ENCODE assay signal across 29 cellular contexts in genomic region chr9:93247892-93248291, GRCh38.
"Had no signal": no experiment of that assay in that cellular context is flagged by ENCODE, and none has a peak within 500 bp of the region (broad histone marks: within the 10 kb centered on the region; RNA-seq: fewer than 3 reads in every experiment).

No MANE protein-coding gene starts in this region.

- ATAC-seq: activated CD8-positive, alpha-beta memory T cell treated with anti-CD3 and anti-CD28 coated beads, Interleukin-2, amount 10 ng/mL, durations not matched to agents 7 days and 5 days; activated naive CD4-positive, alpha-beta T cell treated with anti-CD3 and anti-CD28 coated beads, Interleukin-2, amount 50 U/mL, for 72 hours; activated naive CD8-positive, alpha-beta T cell treated with anti-CD3 and anti-CD28 coated beads, Interleukin-2, amount 50 U/mL, for 24 hours; activated T-cell treated with anti-CD3 and anti-CD28 coated beads, Interleukin-2, amount 50 U/mL, for 4 hours; body of pancreas; Panc1; SK-N-SH treated with all-trans-retinoic acid at 6 μM for 48 hours had no signal

- H3K4me1 Mint-ChIP-seq: activated B cell treated with CpG ODN at 0.5 μM for 24 hours; activated CD4-positive, alpha-beta T cell treated with anti-CD3 and anti-CD28 coated beads, Interleukin-2, amount 10 ng/mL, durations not matched to agents 24 days and 14 days; activated CD8-positive, alpha-beta memory T cell treated with anti-CD3 and anti-CD28 coated beads, Interleukin-2, amount 10 ng/mL, durations not matched to agents 7 days and 5 days; activated naive CD8-positive, alpha-beta T cell treated with anti-CD3 and anti-CD28 coated beads, Interleukin-2, amount 50 U/mL, for 24 hours had no signal

- DNase-seq: activated B cell treated with CpG ODN at 0.5 μM for 24 hours; activated CD4-positive, alpha-beta T cell treated with anti-CD3 and anti-CD28 coated beads for 1 hour; activated CD4-positive, alpha-beta T cell treated with anti-CD3 and anti-CD28 coated beads, Interleukin-2, amount 10 ng/mL, durations not matched to agents 24 days and 14 days; activated CD4-positive, alpha-beta T cell treated with anti-CD3 and anti-CD28 coated beads, Interleukin-2, amount 50 U/mL, for 48 hours; activated CD8-positive, alpha-beta memory T cell treated with anti-CD3 and anti-CD28 coated beads, Interleukin-2, amount 10 ng/mL, durations not matched to agents 7 days and 5 days; activated effector memory CD4-positive, alpha-beta T cell treated with anti-CD3 and anti-CD28 coated beads, Interleukin-2, amount 50 U/mL, for 16 hours; activated naive CD4-positive, alpha-beta T cell treated with Interleukin-2 at 50 U/mL for 16 hours; activated naive CD8-positive, alpha-beta T cell treated with anti-CD3 and anti-CD28 coated beads, Interleukin-2, amount 50 U/mL, for 24 hours; activated T-cell treated with anti-CD3 and anti-CD28 coated beads, Interleukin-2, amount 50 U/mL, for 4 hours; amniotic stem cell; MG63; MV-4-11; NCI-H1092 treated with DMSO at 0.1 percent for 48 hours; NCI-H1417 treated with DMSO at 0.1 percent for 48 hours; NCI-H1694; NCI-H2029; NCI-H510A treated with DMSO at 0.1 percent for 48 hours; NK-92 treated with Interleukin-12 subunit alpha and Interleukin-12 subunit beta, amount 100 ng/mL, for 24 hours; OCI-M1; RPMI8226; SHP77; SW 1271 had no signal

- H3K9me3 Mint-ChIP-seq: activated B cell treated with CpG ODN at 0.5 μM for 24 hours; activated CD4-positive, alpha-beta T cell treated with anti-CD3 and anti-CD28 coated beads, Interleukin-2, amount 10 ng/mL, durations not matched to agents 24 days and 14 days; activated naive CD4-positive, alpha-beta T cell treated with anti-CD3 and anti-CD28 coated beads, Interleukin-2, amount 50 U/mL, for 72 hours; activated naive CD8-positive, alpha-beta T cell treated with anti-CD3 and anti-CD28 coated beads, Interleukin-2, amount 50 U/mL, for 24 hours; activated T-cell treated with anti-CD3 and anti-CD28 coated beads, Interleukin-2, amount 50 U/mL, for 4 hours; T-helper 2 cell treated with Interferon-gamma antibody and Interleukin-4, amounts not matched to agents 5 μg/mL and 100 μg/mL, for 36 hours had no signal

- H3K9me3 ChIP-seq: ascending aorta, body of pancreas, MG63, SJSA1 had no signal

- H3K27me3 ChIP-seq: ascending aorta, body of pancreas, MG63, SJSA1 had no signal

- H3K4me3 ChIP-seq: ascending aorta, body of pancreas, MG63, SJSA1 had no signal

- H3K4me3 Mint-ChIP-seq: activated B cell treated with CpG ODN at 0.5 μM for 24 hours; activated CD4-positive, alpha-beta T cell treated with anti-CD3 and anti-CD28 coated beads, Interleukin-2, amount 10 ng/mL, durations not matched to agents 24 days and 14 days; activated CD8-positive, alpha-beta memory T cell treated with anti-CD3 and anti-CD28 coated beads, Interleukin-2, amount 10 ng/mL, durations not matched to agents 7 days and 5 days; activated naive CD8-positive, alpha-beta T cell treated with anti-CD3 and anti-CD28 coated beads, Interleukin-2, amount 50 U/mL, for 24 hours; activated T-cell treated with anti-CD3 and anti-CD28 coated beads, Interleukin-2, amount 50 U/mL, for 4 hours; T-helper 2 cell treated with Interferon-gamma antibody and Interleukin-4, amounts not matched to agents 5 μg/mL and 100 μg/mL, for 36 hours had no signal

- H3K27ac ChIP-seq: ascending aorta, SJSA1 had no signal

- H3K36me3 Mint-ChIP-seq: activated CD8-positive, alpha-beta memory T cell treated with anti-CD3 and anti-CD28 coated beads, Interleukin-2, amount 10 ng/mL, durations not matched to agents 7 days and 5 days; activated naive CD4-positive, alpha-beta T cell treated with anti-CD3 and anti-CD28 coated beads, Interleukin-2, amount 50 U/mL, for 72 hours had no signal

- H3K27ac Mint-ChIP-seq: activated B cell treated with CpG ODN at 0.5 μM for 24 hours; activated CD4-positive, alpha-beta T cell treated with anti-CD3 and anti-CD28 coated beads, Interleukin-2, amount 10 ng/mL, durations not matched to agents 24 days and 14 days; activated CD8-positive, alpha-beta memory T cell treated with anti-CD3 and anti-CD28 coated beads, Interleukin-2, amount 10 ng/mL, durations not matched to agents 7 days and 5 days; activated naive CD4-positive, alpha-beta T cell treated with anti-CD3 and anti-CD28 coated beads, Interleukin-2, amount 50 U/mL, for 72 hours; activated naive CD8-positive, alpha-beta T cell treated with anti-CD3 and anti-CD28 coated beads, Interleukin-2, amount 50 U/mL, for 24 hours; T-helper 2 cell treated with Interferon-gamma antibody and Interleukin-4, amounts not matched to agents 5 μg/mL and 100 μg/mL, for 36 hours had no signal

- H3K27me3 Mint-ChIP-seq: activated B cell treated with CpG ODN at 0.5 μM for 24 hours; activated CD4-positive, alpha-beta T cell treated with anti-CD3 and anti-CD28 coated beads, Interleukin-2, amount 10 ng/mL, durations not matched to agents 24 days and 14 days; activated naive CD8-positive, alpha-beta T cell treated with anti-CD3 and anti-CD28 coated beads, Interleukin-2, amount 50 U/mL, for 24 hours had no signal

- H3K4me1 ChIP-seq: ascending aorta, SJSA1 had no signal

- H3K36me3 ChIP-seq: ascending aorta, MG63, SJSA1 had no signal
